1 cellular context compared by ENCODE assay signal in genomic region chr3:189822726-189823125, GRCh38.
TF ChIP-seq lines count a peak whose summit lies in the region.

No MANE protein-coding gene starts in this region.

TF ChIP-seq in GM23338, 12 proteins besides CTCF, POLR2A, EP300 and RAD21 (continued from another document):
- TF ChIP-seq ZNF462 (CRISPR knock-in tag; IDR thresholded peaks at IDR 0.05) (no peak), NANOG (IDR thresholded peaks at IDR 0.05; ENCODE audit: borderline replicate concordance) (no peak), JUNB (IDR thresholded peaks at IDR 0.05; ENCODE audit: unreplicated experiment) (no peak), CREB1 (CRISPR knock-in tag; IDR thresholded peaks at IDR 0.05; ENCODE audit: low read depth) (no peak)
